ENCODE assay signal across 8 cellular contexts in genomic region chr5:62236593-62236992, GRCh38.
DNase-seq lines count a peak whose midpoint lies in the region; ATAC-seq and TF ChIP-seq lines count a peak whose summit lies in the region.
"Not testable (repeated sequence)": the region's sequence is repeated elsewhere in the genome, so short reads cannot be mapped to it uniquely, and the experiment has no call there.

No MANE protein-coding gene starts in this region.

- not testable (repeated sequence) for H3K4me3 ChIP-seq in GM06990 (replicated peaks; ENCODE audit: low read depth, low read length)

- TF ChIP-seq CTCF in GM06990 (IDR thresholded peaks at IDR 0.05; ENCODE audit: insufficient read depth, low read length, poor library complexity, severe bottlenecking): not testable (repeated sequence)

- ATAC-seq in GM19452 (IDR thresholded peaks at IDR 0.05; ENCODE audit: unreplicated experiment) (peak; percentile 37), HG02610 (IDR thresholded peaks at IDR 0.05; ENCODE audit: unreplicated experiment) (peak; percentile 42), HG03442 (IDR thresholded peaks at IDR 0.05; ENCODE audit: unreplicated experiment) (peak; percentile 78)

- peak; percentile 32 for DNase-seq in GM06990 (ENCODE audit: extremely low read depth, insufficient read length)
- DNase-seq in activated CD4-positive, alpha-beta T cell treated with anti-CD3 and anti-CD28 coated beads for 48 hours: peak; percentile 72
- DNase-seq in activated naive CD4-positive, alpha-beta T cell treated with Interleukin-2 at 50 U/mL for 16 hours: peak; percentile 26
- DNase-seq in myocyte (ENCODE audit: low read depth): peak; percentile 94
- peak; percentile 76 for DNase-seq in stimulated activated CD8-positive, alpha-beta memory T cell treated with anti-CD3 and anti-CD28 coated beads, Interleukin-4, amount 100 ng/mL, for 48 hours

- H3K27me3 ChIP-seq in GM06990 (replicated peaks; ENCODE audit: control insufficient read depth, insufficient read depth, low read length): not testable (repeated sequence)

- H3K36me3 ChIP-seq in GM06990 (ENCODE audit: control insufficient read depth, insufficient read depth, low read length): not testable (repeated sequence)

Comparison
In these comparisons a context has a peak if more than half of its experiments do, and no peak if none do; other contexts are left out.
1. DNase-seq: peak in every context shown above with its lines; median percentile 94 in myocyte; 76 in stimulated activated CD8-positive, alpha-beta memory T cell treated with anti-CD3 and anti-CD28 coated beads, Interleukin-4, amount 100 ng/mL, for 48 hours; 72 in activated CD4-positive, alpha-beta T cell treated with anti-CD3 and anti-CD28 coated beads for 48 hours; 32 in GM06990; 26 in activated naive CD4-positive, alpha-beta T cell treated with Interleukin-2 at 50 U/mL for 16 hours.